ENCODE assay signal across 11 cellular contexts in the genomic region with DNA sequence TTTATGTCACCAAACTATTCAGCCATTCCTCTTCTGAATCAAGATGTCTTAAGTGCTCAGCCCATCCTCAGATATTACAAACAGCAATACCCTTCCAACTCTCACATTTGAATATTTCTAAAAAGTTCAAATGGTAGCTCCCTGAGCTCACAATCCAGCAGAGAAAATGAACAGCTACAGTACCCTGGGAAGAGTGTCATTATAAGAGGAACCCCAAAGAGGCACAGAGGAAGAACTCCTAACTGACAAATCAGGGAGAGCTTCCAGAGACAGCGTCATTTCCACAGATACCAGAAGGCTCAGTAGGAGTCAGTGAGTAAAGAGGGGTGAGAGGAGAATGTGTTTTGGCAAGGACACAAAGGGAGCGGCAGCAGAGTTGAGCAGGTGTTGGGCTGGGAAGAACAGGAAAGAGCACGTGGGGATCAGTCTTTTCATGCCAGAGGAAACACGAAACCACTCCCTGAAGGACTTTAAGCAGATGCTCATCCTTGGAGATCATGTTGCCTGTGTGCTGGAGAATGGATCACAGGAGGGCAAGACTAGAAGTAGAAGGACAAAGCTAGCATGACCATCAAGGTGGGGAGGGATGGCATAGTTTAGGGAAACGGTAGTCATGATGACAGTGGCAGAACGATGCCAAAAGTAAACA. TPM values are rescaled to one million over a fixed set of nuclear protein-coding genes. Genes with fewer than 3 reads are reported as not detected.
DNase-seq lines count a peak whose midpoint lies in the region; ATAC-seq and TF ChIP-seq lines count a peak whose summit lies in the region.
"Had no signal": no experiment of that assay in that cellular context is flagged by ENCODE, and none has a peak within 500 bp of the region (broad histone marks: within the 10 kb centered on the region; RNA-seq: fewer than 3 reads in every experiment).

No MANE protein-coding gene starts in this region.

- H3K27me3 Mint-ChIP-seq in stimulated activated naive B cell treated with anti-CD40 and anti-IgM and Interleukin-4, amounts not matched to agents 10 μg/mL and 1 μg/mL and 100 μg/mL, for 72 hours, result peaks cover 12 to 19% of the 10 kb centered on the region in 2 donors
- H3K27me3 Mint-ChIP-seq in activated T-helper 17 cell treated with anti-CD3 and anti-CD28 coated beads, Interleukin-2, amount 50 U/mL, for 72 hours, result peaks cover 18% of the 10 kb centered on the region

- DNase-seq in DMS153 (lab: John Stamatoyannopoulos, UW) (peak; percentile 75), NCI-H146 (lab: John Stamatoyannopoulos, UW) (peak; percentile 76), SHP77 (lab: John Stamatoyannopoulos, UW) (peak; percentile 81 to 85), kidney tubule cell (ENCODE audit: low spot score) (peak; percentile 46), uterus (no peak)
- DNase-seq in stimulated activated naive B cell treated with anti-CD40 and anti-IgM and Interleukin-4, amounts not matched to agents 10 μg/mL and 1 μg/mL and 100 μg/mL, for 72 hours, result no peak
- DNase-seq: NCI-H2227 treated with DMSO at 0.1 percent for 48 hours had no signal

- no peaks in the 10 kb centered on the region for H3K27me3 ChIP-seq in uterus

- no peak overlapping the region for H3K4me3 Mint-ChIP-seq in stimulated activated naive B cell treated with anti-CD40 and anti-IgM and Interleukin-4, amounts not matched to agents 10 μg/mL and 1 μg/mL and 100 μg/mL, for 72 hours
- no peak overlapping the region for H3K4me3 Mint-ChIP-seq in activated T-helper 17 cell treated with anti-CD3 and anti-CD28 coated beads, Interleukin-2, amount 50 U/mL, for 72 hours
- H3K4me3 Mint-ChIP-seq: memory B cell had no signal

- H3K36me3 Mint-ChIP-seq in stimulated activated naive B cell treated with anti-CD40 and anti-IgM and Interleukin-4, amounts not matched to agents 10 μg/mL and 1 μg/mL and 100 μg/mL, for 72 hours, result no peaks in the 10 kb centered on the region
- no peaks in the 10 kb centered on the region for H3K36me3 Mint-ChIP-seq in activated T-helper 17 cell treated with anti-CD3 and anti-CD28 coated beads, Interleukin-2, amount 50 U/mL, for 72 hours (ENCODE audit: low read depth)
- H3K36me3 Mint-ChIP-seq: memory B cell had no signal

- no peak overlapping the region for H3K4me3 ChIP-seq in uterus
- H3K4me3 ChIP-seq: thoracic aorta had no signal

- H3K4me1 Mint-ChIP-seq in stimulated activated naive B cell treated with anti-CD40 and anti-IgM and Interleukin-4, amounts not matched to agents 10 μg/mL and 1 μg/mL and 100 μg/mL, for 72 hours, result peaks cover 13 to 21% of the 10 kb centered on the region in 2 donors
- H3K4me1 Mint-ChIP-seq in activated T-helper 17 cell treated with anti-CD3 and anti-CD28 coated beads, Interleukin-2, amount 50 U/mL, for 72 hours, result peaks cover 7% of the 10 kb centered on the region

- H3K36me3 ChIP-seq in uterus, result no peaks in the 10 kb centered on the region
- H3K36me3 ChIP-seq: thoracic aorta had no signal

- ATAC-seq in stimulated activated naive B cell treated with anti-CD40 and anti-IgM and Interleukin-4, amounts not matched to agents 10 μg/mL and 1 μg/mL and 100 μg/mL, for 72 hours (replicated peaks), result no peak
- no peak for ATAC-seq in GM18498 (IDR thresholded peaks at IDR 0.05; ENCODE audit: unreplicated experiment)
- no peak for ATAC-seq in activated T-helper 17 cell treated with anti-CD3 and anti-CD28 coated beads, Interleukin-2, amount 50 U/mL, for 72 hours (replicated peaks)

- TF ChIP-seq POLR2A in uterus (IDR thresholded peaks at IDR 0.05), result no peak

- intact Hi-C loops in uterus (cut with DNase I; ENCODE audit: low total_unique reads), result no loop called here

- H3K27ac ChIP-seq in uterus, result no peak overlapping the region
- H3K27ac ChIP-seq: thoracic aorta had no signal

- H3K27ac Mint-ChIP-seq in stimulated activated naive B cell treated with anti-CD40 and anti-IgM and Interleukin-4, amounts not matched to agents 10 μg/mL and 1 μg/mL and 100 μg/mL, for 72 hours, result no peak overlapping the region
- H3K27ac Mint-ChIP-seq in activated T-helper 17 cell treated with anti-CD3 and anti-CD28 coated beads, Interleukin-2, amount 50 U/mL, for 72 hours, result no peak overlapping the region
- H3K27ac Mint-ChIP-seq: memory B cell had no signal

- H3K9me3 Mint-ChIP-seq in stimulated activated naive B cell treated with anti-CD40 and anti-IgM and Interleukin-4, amounts not matched to agents 10 μg/mL and 1 μg/mL and 100 μg/mL, for 72 hours, result no peaks in the 10 kb centered on the region
- H3K9me3 Mint-ChIP-seq in activated T-helper 17 cell treated with anti-CD3 and anti-CD28 coated beads, Interleukin-2, amount 50 U/mL, for 72 hours, result no peaks in the 10 kb centered on the region
- H3K9me3 Mint-ChIP-seq: memory B cell had no signal

- no peak for TF ChIP-seq CTCF in uterus (IDR thresholded peaks at IDR 0.05)

- H3K4me1 ChIP-seq in uterus, result no peaks in the 10 kb centered on the region

- H3K9me3 ChIP-seq in uterus, result no peaks in the 10 kb centered on the region
- H3K9me3 ChIP-seq: thoracic aorta had no signal

RNA-seq across cellular contexts. Expression of gene CLTCL1, which starts 4.3 kb away (rescaled TPM):
- 1 to 10 TPM in 1 of 2 donors, under 1 TPM in 1; 0.86 to 2.0 TPM for total RNA-seq in activated T-helper 17 cell treated with anti-CD3 and anti-CD28 coated beads, Interleukin-2, amount 50 U/mL, for 72 hours
- 10 to 100 TPM in 2 of 4 donors, 1 to 10 TPM in 2; 1.0 to 20.5 (median 11.4) TPM for total RNA-seq in uterus

Comparison
In these comparisons a context has a peak if more than half of its experiments do, and no peak if none do; other contexts are left out.
1. DNase-seq: peak in DMS153 (single experiment), NCI-H146 (single experiment), SHP77 (2 of 2) and kidney tubule cell (single experiment); none in stimulated activated naive B cell treated with anti-CD40 and anti-IgM and Interleukin-4, amounts not matched to agents 10 μg/mL and 1 μg/mL and 100 μg/mL, for 72 hours (single experiment) and uterus (0 of 2).